1 cellular context compared by ENCODE assay signal in the genomic region with DNA sequence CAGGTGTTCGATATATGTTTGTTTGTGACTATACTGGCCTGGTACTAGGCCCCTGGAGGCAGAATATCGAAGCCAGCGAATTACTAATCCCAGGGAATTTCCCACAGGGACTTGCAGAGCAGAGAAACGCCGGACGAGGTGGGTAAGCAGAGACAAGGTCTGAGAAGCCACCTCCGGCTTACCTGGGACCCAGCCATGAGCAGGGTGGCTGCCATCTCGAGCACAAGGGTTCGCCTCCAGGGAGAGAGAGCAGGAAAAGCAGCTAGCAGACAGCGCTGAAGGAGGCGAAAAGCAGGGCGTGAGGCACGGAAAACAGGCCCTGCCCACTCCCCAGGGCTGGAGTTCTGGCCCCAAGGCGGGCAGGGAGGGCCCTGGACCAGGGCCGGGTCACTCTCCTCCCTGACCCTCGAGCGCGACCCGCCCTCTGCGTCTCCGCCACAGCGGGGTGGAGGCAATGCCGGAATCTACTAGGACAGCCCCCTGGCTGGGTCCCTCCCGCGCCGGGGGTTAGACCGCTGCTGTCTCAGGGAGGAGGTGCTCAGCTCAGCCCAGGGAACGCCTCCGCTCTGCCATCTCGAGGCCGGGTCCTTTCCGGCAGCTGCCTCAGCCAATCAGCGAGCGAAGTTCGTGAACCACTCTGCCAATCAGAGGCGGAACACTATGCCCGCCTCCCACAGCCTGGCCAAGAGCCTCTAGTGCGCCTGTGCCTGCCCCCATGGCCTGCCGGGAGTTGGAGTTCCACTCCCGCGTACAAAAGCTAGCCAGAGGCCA.
A peak's percentile ranks its signal among the peaks of the same experiment; 100 is the strongest.
TF ChIP-seq lines count a peak whose summit lies in the region.

No MANE protein-coding gene starts in this region.

TF ChIP-seq in HEK293, 187 proteins besides CTCF, POLR2A, EP300 and RAD21 (continued from another document and continues in another):
- TF ChIP-seq ZNF341 (tag by site-specific recombination; IDR thresholded peaks at IDR 0.05; ENCODE audit: low read depth) (peak; percentile 98), GLIS2 (tag by site-specific recombination; IDR thresholded peaks at IDR 0.05) (peak; percentile 99), ZSCAN30 (tag by site-specific recombination; IDR thresholded peaks at IDR 0.05) (peak; percentile 64; the same call in 1 of the 2 replicates), ZNF24 (tag by site-specific recombination; IDR thresholded peaks at IDR 0.05) (0 out of 2 replicates have a peak, but pooled peaks have one; percentile 31), ZNF394 (tag by site-specific recombination; IDR thresholded peaks at IDR 0.05; ENCODE audit: borderline replicate concordance) (no peak), ZNF792 (tag by site-specific recombination; IDR thresholded peaks at IDR 0.05) (peak; percentile 95), ZNF266 (tag by site-specific recombination; IDR thresholded peaks at IDR 0.05; ENCODE audit: low read depth) (no peak), ZNF664 (tag by site-specific recombination; IDR thresholded peaks at IDR 0.05) (no peak), ZXDB (tag by site-specific recombination; IDR thresholded peaks at IDR 0.05) (peak; percentile 24), IKZF3 (tag by site-specific recombination; IDR thresholded peaks at IDR 0.05) (peak; percentile 25; the same call in 1 of the 2 replicates), TRIM28 (IDR thresholded peaks at IDR 0.05; ENCODE audit: borderline replicate concordance, low read length) (peak; percentile 37; the same call in 1 of the 2 replicates), ZNF169 (tag by site-specific recombination; IDR thresholded peaks at IDR 0.05) (0 out of 2 replicates have a peak, but pooled peaks have one; percentile 19), ZBTB48 (tag by site-specific recombination; IDR thresholded peaks at IDR 0.05) (peak; percentile 98), PRDM10 (tag by site-specific recombination; IDR thresholded peaks at IDR 0.05) (peak; percentile 19; the same call in 1 of the 2 replicates), ZBTB20 (tag by site-specific recombination; IDR thresholded peaks at IDR 0.05) (peak; percentile 91), SP2 (tag by site-specific recombination; IDR thresholded peaks at IDR 0.05) (peak; percentile 99), ZNF366 (tag by site-specific recombination; conservative IDR thresholded peaks at IDR 0.05) (no peak), ZNF530 (tag by site-specific recombination; IDR thresholded peaks at IDR 0.05; ENCODE audit: low read depth) (no peak), GLI4 (tag by site-specific recombination; IDR thresholded peaks at IDR 0.05) (0 out of 2 replicates have a peak, but pooled peaks have one; percentile 22), ZBTB17 (tag by site-specific recombination; IDR thresholded peaks at IDR 0.05) (peak; percentile 79), ZNF221 (tag by site-specific recombination; IDR thresholded peaks at IDR 0.05; ENCODE audit: borderline replicate concordance) (no peak), ZFP69B (tag by site-specific recombination; IDR thresholded peaks at IDR 0.05) (peak; percentile 68), ZNF292 (tag by site-specific recombination; IDR thresholded peaks at IDR 0.05; ENCODE audit: borderline replicate concordance, low read depth) (no peak), ZSCAN18 (tag by site-specific recombination; IDR thresholded peaks at IDR 0.05) (no peak), ZNF302 (tag by site-specific recombination; IDR thresholded peaks at IDR 0.05; ENCODE audit: low read depth) (no peak), WT1 (tag by site-specific recombination; IDR thresholded peaks at IDR 0.05) (peak; percentile 80), KLF17 (tag by site-specific recombination; IDR thresholded peaks at IDR 0.05) (peak; percentile 79), ZNF621 (tag by site-specific recombination; IDR thresholded peaks at IDR 0.05) (no peak), ZNF423 (tag by site-specific recombination; IDR thresholded peaks at IDR 0.05) (peak; percentile 78), ZNF2 (tag by site-specific recombination; IDR thresholded peaks at IDR 0.05) (0 out of 2 replicates have a peak, but pooled peaks have one; percentile 30), ZNF311 (tag by site-specific recombination; IDR thresholded peaks at IDR 0.05; ENCODE audit: borderline replicate concordance) (no peak), ZNF791 (tag by site-specific recombination; IDR thresholded peaks at IDR 0.05) (no peak), SP3 (tag by site-specific recombination; IDR thresholded peaks at IDR 0.05) (peak; percentile 87), EGR2 (tag by site-specific recombination; IDR thresholded peaks at IDR 0.05; ENCODE audit: low read depth) (no peak), ZIC2 (tag by site-specific recombination; IDR thresholded peaks at IDR 0.05) (peak; percentile 81), KLF1 (tag by site-specific recombination; IDR thresholded peaks at IDR 0.05) (peak; percentile 93), ZBTB8A (tag by site-specific recombination; IDR thresholded peaks at IDR 0.05) (peak; percentile 9; the same call in 1 of the 2 replicates), YY2 (tag by site-specific recombination; IDR thresholded peaks at IDR 0.05) (peak; percentile 84), ZNF600 (tag by site-specific recombination; IDR thresholded peaks at IDR 0.05) (peak; percentile 58)
- TF ChIP-seq, protein P1, sequence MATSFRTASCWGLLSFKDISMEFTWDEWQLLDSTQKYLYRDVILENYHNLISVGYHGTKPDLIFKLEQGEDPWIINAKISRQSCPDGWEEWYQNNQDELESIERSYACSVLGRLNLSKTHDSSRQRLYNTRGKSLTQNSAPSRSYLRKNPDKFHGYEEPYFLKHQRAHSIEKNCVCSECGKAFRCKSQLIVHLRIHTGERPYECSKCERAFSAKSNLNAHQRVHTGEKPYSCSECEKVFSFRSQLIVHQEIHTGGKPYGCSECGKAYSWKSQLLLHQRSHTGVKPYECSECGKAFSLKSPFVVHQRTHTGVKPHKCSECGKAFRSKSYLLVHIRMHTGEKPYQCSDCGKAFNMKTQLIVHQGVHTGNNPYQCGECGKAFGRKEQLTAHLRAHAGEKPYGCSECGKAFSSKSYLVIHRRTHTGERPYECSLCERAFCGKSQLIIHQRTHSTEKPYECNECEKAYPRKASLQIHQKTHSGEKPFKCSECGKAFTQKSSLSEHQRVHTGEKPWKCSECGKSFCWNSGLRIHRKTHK (tag by site-specific recombination; IDR thresholded peaks at IDR 0.05) = no peak
- TF ChIP-seq, protein P2, sequence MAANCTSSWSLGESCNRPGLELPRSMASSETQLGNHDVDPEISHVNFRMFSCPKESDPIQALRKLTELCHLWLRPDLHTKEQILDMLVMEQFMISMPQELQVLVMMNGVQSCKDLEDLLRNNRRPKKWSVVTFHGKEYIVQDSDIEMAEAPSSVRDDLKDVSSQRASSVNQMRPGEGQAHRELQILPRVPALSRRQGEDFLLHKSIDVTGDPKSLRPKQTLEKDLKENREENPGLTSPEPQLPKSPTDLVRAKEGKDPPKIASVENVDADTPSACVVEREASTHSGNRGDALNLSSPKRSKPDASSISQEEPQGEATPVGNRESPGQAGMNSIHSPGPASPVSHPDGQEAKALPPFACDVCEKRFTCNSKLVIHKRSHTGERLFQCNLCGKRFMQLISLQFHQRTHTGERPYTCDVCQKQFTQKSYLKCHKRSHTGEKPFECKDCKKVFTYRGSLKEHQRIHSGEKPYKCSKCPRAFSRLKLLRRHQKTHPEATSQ (tag by site-specific recombination; IDR thresholded peaks at IDR 0.05) = peak; percentile 24; the same call in 1 of the 2 replicates
- TF ChIP-seq, protein P3, sequence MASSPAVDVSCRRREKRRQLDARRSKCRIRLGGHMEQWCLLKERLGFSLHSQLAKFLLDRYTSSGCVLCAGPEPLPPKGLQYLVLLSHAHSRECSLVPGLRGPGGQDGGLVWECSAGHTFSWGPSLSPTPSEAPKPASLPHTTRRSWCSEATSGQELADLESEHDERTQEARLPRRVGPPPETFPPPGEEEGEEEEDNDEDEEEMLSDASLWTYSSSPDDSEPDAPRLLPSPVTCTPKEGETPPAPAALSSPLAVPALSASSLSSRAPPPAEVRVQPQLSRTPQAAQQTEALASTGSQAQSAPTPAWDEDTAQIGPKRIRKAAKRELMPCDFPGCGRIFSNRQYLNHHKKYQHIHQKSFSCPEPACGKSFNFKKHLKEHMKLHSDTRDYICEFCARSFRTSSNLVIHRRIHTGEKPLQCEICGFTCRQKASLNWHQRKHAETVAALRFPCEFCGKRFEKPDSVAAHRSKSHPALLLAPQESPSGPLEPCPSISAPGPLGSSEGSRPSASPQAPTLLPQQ (tag by site-specific recombination; IDR thresholded peaks at IDR 0.05) = peak; percentile 59
- TF ChIP-seq, protein P4, sequence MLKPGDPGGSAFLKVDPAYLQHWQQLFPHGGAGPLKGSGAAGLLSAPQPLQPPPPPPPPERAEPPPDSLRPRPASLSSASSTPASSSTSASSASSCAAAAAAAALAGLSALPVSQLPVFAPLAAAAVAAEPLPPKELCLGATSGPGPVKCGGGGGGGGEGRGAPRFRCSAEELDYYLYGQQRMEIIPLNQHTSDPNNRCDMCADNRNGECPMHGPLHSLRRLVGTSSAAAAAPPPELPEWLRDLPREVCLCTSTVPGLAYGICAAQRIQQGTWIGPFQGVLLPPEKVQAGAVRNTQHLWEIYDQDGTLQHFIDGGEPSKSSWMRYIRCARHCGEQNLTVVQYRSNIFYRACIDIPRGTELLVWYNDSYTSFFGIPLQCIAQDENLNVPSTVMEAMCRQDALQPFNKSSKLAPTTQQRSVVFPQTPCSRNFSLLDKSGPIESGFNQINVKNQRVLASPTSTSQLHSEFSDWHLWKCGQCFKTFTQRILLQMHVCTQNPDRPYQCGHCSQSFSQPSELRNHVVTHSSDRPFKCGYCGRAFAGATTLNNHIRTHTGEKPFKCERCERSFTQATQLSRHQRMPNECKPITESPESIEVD (tag by site-specific recombination; IDR thresholded peaks at IDR 0.05) = no peak
- TF ChIP-seq, protein P5, sequence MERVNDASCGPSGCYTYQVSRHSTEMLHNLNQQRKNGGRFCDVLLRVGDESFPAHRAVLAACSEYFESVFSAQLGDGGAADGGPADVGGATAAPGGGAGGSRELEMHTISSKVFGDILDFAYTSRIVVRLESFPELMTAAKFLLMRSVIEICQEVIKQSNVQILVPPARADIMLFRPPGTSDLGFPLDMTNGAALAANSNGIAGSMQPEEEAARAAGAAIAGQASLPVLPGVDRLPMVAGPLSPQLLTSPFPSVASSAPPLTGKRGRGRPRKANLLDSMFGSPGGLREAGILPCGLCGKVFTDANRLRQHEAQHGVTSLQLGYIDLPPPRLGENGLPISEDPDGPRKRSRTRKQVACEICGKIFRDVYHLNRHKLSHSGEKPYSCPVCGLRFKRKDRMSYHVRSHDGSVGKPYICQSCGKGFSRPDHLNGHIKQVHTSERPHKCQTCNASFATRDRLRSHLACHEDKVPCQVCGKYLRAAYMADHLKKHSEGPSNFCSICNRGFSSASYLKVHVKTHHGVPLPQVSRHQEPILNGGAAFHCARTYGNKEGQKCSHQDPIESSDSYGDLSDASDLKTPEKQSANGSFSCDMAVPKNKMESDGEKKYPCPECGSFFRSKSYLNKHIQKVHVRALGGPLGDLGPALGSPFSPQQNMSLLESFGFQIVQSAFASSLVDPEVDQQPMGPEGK (tag by site-specific recombination; IDR thresholded peaks at IDR 0.05) = peak; percentile 96
- TF ChIP-seq, protein P6, sequence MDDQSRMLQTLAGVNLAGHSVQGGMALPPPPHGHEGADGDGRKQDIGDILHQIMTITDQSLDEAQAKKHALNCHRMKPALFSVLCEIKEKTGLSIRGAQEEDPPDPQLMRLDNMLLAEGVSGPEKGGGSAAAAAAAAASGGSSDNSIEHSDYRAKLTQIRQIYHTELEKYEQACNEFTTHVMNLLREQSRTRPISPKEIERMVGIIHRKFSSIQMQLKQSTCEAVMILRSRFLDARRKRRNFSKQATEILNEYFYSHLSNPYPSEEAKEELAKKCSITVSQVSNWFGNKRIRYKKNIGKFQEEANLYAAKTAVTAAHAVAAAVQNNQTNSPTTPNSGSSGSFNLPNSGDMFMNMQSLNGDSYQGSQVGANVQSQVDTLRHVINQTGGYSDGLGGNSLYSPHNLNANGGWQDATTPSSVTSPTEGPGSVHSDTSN (CRISPR knock-in tag; IDR thresholded peaks at IDR 0.05) = peak; percentile 86; the same call in 1 of the 2 replicates
